In the genomic region with DNA sequence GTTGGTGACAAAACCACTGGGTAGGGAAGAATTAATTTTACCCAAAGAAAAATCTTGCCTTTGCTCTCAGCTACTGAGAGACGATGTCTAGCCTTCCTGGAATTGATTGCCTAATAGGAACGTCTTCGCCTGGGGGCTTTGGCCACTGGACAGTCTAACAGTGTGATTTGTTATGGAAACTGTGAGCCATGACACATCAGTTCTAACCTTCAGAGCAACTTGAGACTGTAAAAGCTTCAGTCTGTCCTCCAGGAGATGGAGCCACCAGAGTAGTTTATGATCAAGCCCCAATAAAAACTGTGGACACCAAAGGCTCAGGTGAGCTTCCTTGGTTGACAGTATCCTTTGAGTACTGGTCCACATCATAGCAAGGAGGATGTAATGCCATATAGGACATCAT, we compare ENCODE assay signal across 23 cellular contexts.
A peak's percentile ranks its signal among the peaks of the same experiment; 100 is the strongest.
DNase-seq lines count a peak whose midpoint lies in the region; TF ChIP-seq lines count a peak whose summit lies in the region.
"Had no signal": no experiment of that assay in that cellular context is flagged by ENCODE, and none has a peak within 500 bp of the region (broad histone marks: within the 10 kb centered on the region; RNA-seq: fewer than 3 reads in every experiment).

No MANE protein-coding gene starts in this region.

- H3K4me1 ChIP-seq in mammary epithelial cell (ENCODE audit: insufficient read depth, low read length) (no peaks in the 10 kb centered on the region), uterus (no peaks in the 10 kb centered on the region), left ventricle myocardium inferior (no peaks in the 10 kb centered on the region)
- H3K4me1 ChIP-seq: sigmoid colon, SJCRH30, upper lobe of left lung had no signal

- WGBS in mammary epithelial cell (ENCODE audit: low coverage, missing lambda C conversion rate), result 34% methylated on average over 2 of the region's 3 CpGs

- BruUV-seq in mammary epithelial cell (replicated peaks; lab: Mats Ljungman, UMichigan), result no TSS peak

- H2AFZ ChIP-seq in mammary epithelial cell (ENCODE audit: low read depth, low read length), result no peak overlapping the region

- no peaks in the 10 kb centered on the region for H3K79me2 ChIP-seq in mammary epithelial cell (ENCODE audit: insufficient read depth, low read length)

- no peaks in the 10 kb centered on the region for H3K9me3 ChIP-seq in mammary epithelial cell (replicated peaks; ENCODE audit: insufficient read depth, low read length)
- no peaks in the 10 kb centered on the region for H3K9me3 ChIP-seq in uterus
- H3K9me3 ChIP-seq in left ventricle myocardium inferior (replicated peaks), result no peaks in the 10 kb centered on the region
- H3K9me3 ChIP-seq: ascending aorta, sigmoid colon, SJCRH30, upper lobe of left lung had no signal

- dilution Hi-C loops in mammary epithelial cell (cut with HindIII; ENCODE audit: low sequenced_read_pairs), result no loop called here

- H3K9ac ChIP-seq in mammary epithelial cell (ENCODE audit: insufficient read depth, low read length), result no peak overlapping the region
- H3K9ac ChIP-seq: KMS-11 had no signal

- no peak overlapping the region for H3K4me2 ChIP-seq in mammary epithelial cell (ENCODE audit: insufficient read depth, low read depth, low read length)
- H3K4me2 ChIP-seq: KMS-11 had no signal

- intact Hi-C loops in mammary epithelial cell (cut with micrococcal nuclease) (loop anchor here (1.0 kb wide), 1 partner anchor 182 kb away; no protein-coding TSS in a partner anchor), uterus (cut with DNase I; ENCODE audit: low total_unique reads) (no loop called here), left ventricle myocardium inferior (cut with micrococcal nuclease) (no loop called here)

- no peak for DNase-seq in AG09309 (ENCODE audit: low read depth)
- peak; percentile 11 for DNase-seq in LHCN-M2 (ENCODE audit: low read depth)
- DNase-seq in mammary epithelial cell, result peak; percentile 11
- DNase-seq in iris pigment epithelial cell (ENCODE audit: low read depth), result peak; percentile 52
- DNase-seq in uterus, result no peak
- no peak for DNase-seq in NCI-H1105 treated with DMSO at 0.1 percent for 48 hours (lab: John Stamatoyannopoulos, UW)
- DNase-seq in left ventricle myocardium inferior, result no peak
- no peak for DNase-seq in stimulated activated CD4-positive, alpha-beta T cell treated with anti-CD3 and anti-CD28 coated beads, Interleukin-4, amount 100 ng/mL, for 24 hours
- DNase-seq: activated CD4-positive, alpha-beta T cell treated with anti-CD3 and anti-CD28 coated beads, Interleukin-2, amount 10 ng/mL, durations not matched to agents 7 days and 5 days; activated naive CD4-positive, alpha-beta T cell treated with anti-CD3 and anti-CD28 coated beads, Interleukin-2, amount 50 U/mL, for 16 hours; CD4-positive, CD25-positive, alpha-beta regulatory T cell; cerebellar nuclear complex; effector CD8-positive, alpha-beta T cell; head of caudate nucleus; NCI-H1092; NCI-H2029 treated with DMSO at 0.1 percent for 48 hours; NCI-H446; sigmoid colon; SJCRH30; upper lobe of left lung had no signal

- CTCF ChIA-PET in mammary epithelial cell (lab: Charles Lee; ENCODE audit: low non-redundant PET), result no interaction called here

- H3K27me3 ChIP-seq in mammary epithelial cell (ENCODE audit: insufficient read depth, low read length) (no peaks in the 10 kb centered on the region), uterus (no peaks in the 10 kb centered on the region), left ventricle myocardium inferior (ENCODE audit: low read depth) (no peaks in the 10 kb centered on the region)
- H3K27me3 ChIP-seq: ascending aorta, sigmoid colon, SJCRH30, upper lobe of left lung had no signal

- no peak for TF ChIP-seq POLR2A in uterus (IDR thresholded peaks at IDR 0.05)

- in situ Hi-C loops in mammary epithelial cell (cut with MboI; ENCODE audit: low sequenced_read_pairs in 2 of 2), result loop anchor here in 1 of 2 donors (25.0 kb wide), 1 partner anchor 189 kb away; no protein-coding TSS in a partner anchor

- TF ChIP-seq CTCF in AG09309 (IDR thresholded peaks at IDR 0.05; ENCODE audit: control insufficient read depth, insufficient read depth, low read depth, low read length, missing control alignments), result peak; percentile 22
- peak in 1 of 2 donors; percentile 5 for TF ChIP-seq CTCF in mammary epithelial cell (conservative IDR thresholded peaks at IDR 0.05 in 1 of 2, IDR thresholded peaks at IDR 0.05 in 1 of 2; ENCODE audit: extremely low read depth in 1 of 2, insufficient read depth in 1 of 2, low read depth in 1 of 2, low read length in 2 of 2)
- no peak for TF ChIP-seq CTCF in uterus (IDR thresholded peaks at IDR 0.05)
- TF ChIP-seq CTCF in left ventricle myocardium inferior (IDR thresholded peaks at IDR 0.05; ENCODE audit: borderline replicate concordance), result no peak

- no peak overlapping the region for H3K27ac ChIP-seq in mammary epithelial cell (ENCODE audit: insufficient read depth, low read depth, low read length)
- no peak overlapping the region for H3K27ac ChIP-seq in uterus
- H3K27ac ChIP-seq in left ventricle myocardium inferior (replicated peaks), result no peak overlapping the region
- H3K27ac ChIP-seq: ascending aorta, KMS-11, sigmoid colon, SJCRH30, upper lobe of left lung had no signal

- H3K36me3 ChIP-seq in mammary epithelial cell (ENCODE audit: insufficient read depth, low read length), result no peaks in the 10 kb centered on the region
- no peaks in the 10 kb centered on the region for H3K36me3 ChIP-seq in uterus
- H3K36me3 ChIP-seq in left ventricle myocardium inferior, result no peaks in the 10 kb centered on the region
- H3K36me3 ChIP-seq: ascending aorta, sigmoid colon, SJCRH30, upper lobe of left lung had no signal

- H3K4me3 ChIP-seq in AG09309 (ENCODE audit: control insufficient read depth, low read depth, low read length) (no peak overlapping the region), mammary epithelial cell (replicated peaks in 1 of 3; ENCODE audit: insufficient read depth in 1 of 3, low read depth in 2 of 3, low read length in 3 of 3) (no peak overlapping the region), uterus (no peak overlapping the region), left ventricle myocardium inferior (no peak overlapping the region)
- H3K4me3 ChIP-seq: ascending aorta, GM12878, sigmoid colon, SJCRH30, upper lobe of left lung had no signal

- H4K20me1 ChIP-seq in mammary epithelial cell (ENCODE audit: insufficient read depth, low read length), result no peaks in the 10 kb centered on the region

Comparison
In these comparisons a context has a peak if more than half of its experiments do, and no peak if none do; other contexts are left out.
1. DNase-seq: peak in LHCN-M2 (single experiment), mammary epithelial cell (single experiment) and iris pigment epithelial cell (single experiment); none in AG09309 (single experiment), uterus (0 of 2), NCI-H1105 treated with DMSO at 0.1 percent for 48 hours (single experiment), left ventricle myocardium inferior (single experiment) and stimulated activated CD4-positive, alpha-beta T cell treated with anti-CD3 and anti-CD28 coated beads, Interleukin-4, amount 100 ng/mL, for 24 hours (single experiment).